1 cellular context compared by ENCODE assay signal in genomic region chr19:4374451-4375163, GRCh38.
A peak's percentile ranks its signal among the peaks of the same experiment; 100 is the strongest.
TF ChIP-seq lines count a peak whose summit lies in the region.

No MANE protein-coding gene starts in this region.

TF ChIP-seq in HepG2, 621 proteins besides CTCF, POLR2A, EP300 and RAD21 (continues in another document):
- TF ChIP-seq ZNF816 (CRISPR knock-in tag; IDR thresholded peaks at IDR 0.05; ENCODE audit: borderline replicate concordance) (0 out of 2 replicates have a peak, but pooled peaks have one; percentile 66), PRPF4 (IDR thresholded peaks at IDR 0.05; ENCODE audit: low read depth, low read length, poor library complexity, severe bottlenecking) (no peak), ZNF607 (CRISPR knock-in tag; IDR thresholded peaks at IDR 0.05; ENCODE audit: borderline replicate concordance) (peak; percentile 89), SMYD3 (CRISPR knock-in tag; IDR thresholded peaks at IDR 0.05) (0 out of 2 replicates have a peak, but pooled peaks have one; percentile 2), ZNF740 (CRISPR knock-in tag; IDR thresholded peaks at IDR 0.05) (peak; percentile 73; the same call in 1 of the 2 replicates), ZNF180 (CRISPR knock-in tag; IDR thresholded peaks at IDR 0.05; ENCODE audit: borderline replicate concordance, low read depth) (no peak), ZNF773 (CRISPR knock-in tag; IDR thresholded peaks at IDR 0.05; ENCODE audit: borderline replicate concordance) (no peak), NFAT5 (CRISPR knock-in tag; IDR thresholded peaks at IDR 0.05) (no peak), ZNF775 (CRISPR knock-in tag; IDR thresholded peaks at IDR 0.05; ENCODE audit: borderline replicate concordance) (no peak; the same call in 1 of the 2 replicates), MBD4 (IDR thresholded peaks at IDR 0.05; ENCODE audit: borderline replicate concordance, low read length) (no peak), MIER3 (CRISPR knock-in tag; IDR thresholded peaks at IDR 0.05; ENCODE audit: borderline replicate concordance) (peak; percentile 58; the same call in 1 of the 2 replicates), ZNF263 (CRISPR knock-in tag; IDR thresholded peaks at IDR 0.05) (no peak; the same call in 1 of the 2 replicates), ZNF12 (CRISPR knock-in tag; IDR thresholded peaks at IDR 0.05) (no peak), KLF12 (CRISPR knock-in tag; IDR thresholded peaks at IDR 0.05; ENCODE audit: borderline replicate concordance) (no peak), SAP130 (CRISPR knock-in tag; IDR thresholded peaks at IDR 0.05; ENCODE audit: low read depth) (peak; percentile 96), REPIN1 (CRISPR knock-in tag; IDR thresholded peaks at IDR 0.05; ENCODE audit: borderline replicate concordance, low read depth) (peak; percentile 79), CHCHD3 (CRISPR knock-in tag; IDR thresholded peaks at IDR 0.05) (no peak), PHF21A (CRISPR knock-in tag; IDR thresholded peaks at IDR 0.05) (peak; percentile 43; the same call in 1 of the 2 replicates), NFYC (CRISPR knock-in tag; IDR thresholded peaks at IDR 0.05) (peak; percentile 47; the same call in 1 of the 2 replicates), TSC22D2 (CRISPR knock-in tag; IDR thresholded peaks at IDR 0.05; ENCODE audit: borderline replicate concordance) (peak; percentile 28; the same call in 1 of the 2 replicates), PPARG (CRISPR knock-in tag; conservative IDR thresholded peaks at IDR 0.05) (peak; percentile 72; the same call in 1 of the 2 replicates), ZNF24 (IDR thresholded peaks at IDR 0.05) (no peak), HINFP (CRISPR knock-in tag; IDR thresholded peaks at IDR 0.05; ENCODE audit: low read depth) (peak; percentile 84), ZNF101 (CRISPR knock-in tag; IDR thresholded peaks at IDR 0.05; ENCODE audit: borderline replicate concordance, low read depth) (no peak), TBX3 (IDR thresholded peaks at IDR 0.05; ENCODE audit: borderline replicate concordance) (no peak), HNF1A (IDR thresholded peaks at IDR 0.05; ENCODE audit: low read depth) (no peak; the same call in 1 of the 2 replicates), HNF1A (CRISPR knock-in tag; IDR thresholded peaks at IDR 0.05; ENCODE audit: borderline replicate concordance) (peak; percentile 71), HNF4A (CRISPR knock-in tag; IDR thresholded peaks at IDR 0.05) (peak; percentile 60), BRD4 (CRISPR knock-in tag; IDR thresholded peaks at IDR 0.05) (0 out of 2 replicates have a peak, but pooled peaks have one; percentile 33), HES4 (CRISPR knock-in tag; IDR thresholded peaks at IDR 0.05; ENCODE audit: borderline replicate concordance) (no peak), GRHL1 (CRISPR knock-in tag; conservative IDR thresholded peaks at IDR 0.05) (no peak), THAP7 (CRISPR knock-in tag; IDR thresholded peaks at IDR 0.05) (no peak), ELF1 (CRISPR knock-in tag; IDR thresholded peaks at IDR 0.05) (peak; percentile 59; the same call in 1 of the 2 replicates), YY1 (IDR thresholded peaks at IDR 0.05; ENCODE audit: insufficient read depth, insufficient replicate concordance, low read depth, low read length) (no peak), FOSL1 (CRISPR knock-in tag; IDR thresholded peaks at IDR 0.05; ENCODE audit: borderline replicate concordance) (peak; percentile 88), MAX (IDR thresholded peaks at IDR 0.05) (peak; percentile 94), ARID2 (CRISPR knock-in tag; IDR thresholded peaks at IDR 0.05; ENCODE audit: borderline replicate concordance) (no peak), ZNF513 (CRISPR knock-in tag; conservative IDR thresholded peaks at IDR 0.05) (no peak), EZH2 (conservative IDR thresholded peaks at IDR 0.05; ENCODE audit: low read depth, low read length) (no peak), ZNF710 (CRISPR knock-in tag; IDR thresholded peaks at IDR 0.05; ENCODE audit: borderline replicate concordance) (peak; percentile 64), SOX13 (IDR thresholded peaks at IDR 0.05) (no peak), SOX13 (CRISPR knock-in tag; conservative IDR thresholded peaks at IDR 0.05 in 1 of 2, IDR thresholded peaks at IDR 0.05 in 1 of 2) (peak in 1 of 2 experiments; percentile 61; a peak in 2 of 4 replicates), ZNF704 (CRISPR knock-in tag; IDR thresholded peaks at IDR 0.05; ENCODE audit: borderline replicate concordance) (peak; percentile 82), ZNF674 (CRISPR knock-in tag; IDR thresholded peaks at IDR 0.05; ENCODE audit: low read depth) (no peak), THAP11 (CRISPR knock-in tag; IDR thresholded peaks at IDR 0.05) (peak; percentile 84)
